27 cellular contexts compared by ENCODE assay signal in genomic region chr7:43761382-43761781, GRCh38.
"Had no signal": no experiment of that assay in that cellular context is flagged by ENCODE, and none has a peak within 500 bp of the region (broad histone marks: within the 10 kb centered on the region; RNA-seq: fewer than 3 reads in every experiment).

No MANE protein-coding gene starts in this region.

- H3K36me3 ChIP-seq: adrenal gland had no signal

- ATAC-seq: activated T-cell treated with anti-CD3 and anti-CD28 coated beads, Interleukin-2, amount 50 U/mL, for 4 hours had no signal

- FAIRE-seq: bronchial epithelial cell, TTC549 had no signal

- H3K4me3 ChIP-seq: adrenal gland had no signal

- DNase-seq: activated B cell treated with CpG ODN at 0.5 μM for 24 hours; activated CD4-positive, alpha-beta T cell treated with anti-CD3 and anti-CD28 coated beads for 1 hour; activated CD4-positive, alpha-beta T cell treated with anti-CD3 and anti-CD28 coated beads, Interleukin-2, amount 50 U/mL, for 48 hours; activated gamma-delta T cell; activated naive CD4-positive, alpha-beta T cell treated with anti-CD3 and anti-CD28 coated beads for 36 hours; activated naive CD8-positive, alpha-beta T cell treated with anti-CD3 and anti-CD28 coated beads for 36 hours; activated T-cell treated with anti-CD3 and anti-CD28 coated beads, Interleukin-2, amount 50 U/mL, for 4 hours; aorta; central memory CD4-positive, alpha-beta T cell; KG1; NCI-H1092; NCI-H1417 treated with DMSO at 0.1 percent for 48 hours; NCI-H1694; NCI-H2029; NCI-H2107; NCI-H2171 treated with DMSO at 0.1 percent for 48 hours; NCI-H226; NCI-H510A; NCI-H526 treated with DMSO at 0.1 percent for 48 hours; NK-92 treated with Interleukin-12 subunit alpha and Interleukin-12 subunit beta, amount 100 ng/mL, for 24 hours; OCI-M1; SIG-M5; T-helper 2 cell; T1000 had no signal

- H3K9me3 ChIP-seq: adrenal gland had no signal

- H3K27me3 ChIP-seq: adrenal gland had no signal
